Comparison of ENCODE assay signal across 12 cellular contexts in genomic region chr19:3932931-3933810, GRCh38. TPM values are rescaled to one million over a fixed set of nuclear protein-coding genes. Genes with fewer than 3 reads are reported as not detected.
DNase-seq lines count a peak whose midpoint lies in the region; FAIRE-seq and TF ChIP-seq lines count a peak whose summit lies in the region.
"Had no signal": no experiment of that assay in that cellular context is flagged by ENCODE, and none has a peak within 500 bp of the region (broad histone marks: within the 10 kb centered on the region; RNA-seq: fewer than 3 reads in every experiment).

Gene NMRK2 (plus strand): TSS chr19:3933069. CDS start chr19:3933672, 603 bp downstream.

- H3K27ac ChIP-seq in endothelial cell of umbilical vein (ENCODE audit: insufficient read depth, low read depth, low read length): no peak within 1 kb of the TSS
- H3K27ac ChIP-seq in colonic mucosa: no peak within 1 kb of the TSS
- H3K27ac ChIP-seq: neutrophil had no signal

- peak within 1 kb of the TSS; percentile 54 for H3K4me3 Mint-ChIP-seq in mesothelial cell of epicardium

- H3K9me1 ChIP-seq in endothelial cell of umbilical vein (replicated peaks; ENCODE audit: control insufficient read depth, extremely low read depth, insufficient read depth, low read length): no peaks in the 10 kb centered on the region

- H3K9me3 Mint-ChIP-seq in mesothelial cell of epicardium: no peaks in the 10 kb centered on the region

- dilution Hi-C loops in endothelial cell of umbilical vein (cut with MboI; ENCODE audit: extremely low pct_ligation_motif_present, low sequenced_read_pairs): no loop called here

- no peaks in the 10 kb centered on the region for H4K20me1 ChIP-seq in endothelial cell of umbilical vein (replicated peaks; ENCODE audit: control insufficient read depth, extremely low read depth, insufficient read depth, low read length)

- no peak within 1 kb of the TSS for H3K4me2 ChIP-seq in endothelial cell of umbilical vein (ENCODE audit: insufficient read depth, low read length)

- no peaks in the 10 kb centered on the region for H3K36me3 Mint-ChIP-seq in mesothelial cell of epicardium

- peak; percentile 12 for DNase-seq in stimulated activated CD4-positive, alpha-beta T cell treated with anti-CD3 and anti-CD28 coated beads, Interleukin-1b, Interleukin-23, amount 100 ng/mL, for 48 hours
- DNase-seq in stimulated activated CD4-positive, alpha-beta T cell treated with anti-CD3 and anti-CD28 coated beads, Interleukin-4, amount 100 ng/mL, for 4 hours: no peak
- DNase-seq in endothelial cell of umbilical vein (ENCODE audit: low read depth, low spot score): no peak
- DNase-seq in mesothelial cell of epicardium (ENCODE audit: low spot score in 2 of 2, unreplicated experiment in 2 of 2): no peak
- DNase-seq in HPDE6-E6E7 (ENCODE audit: extremely low spot score): no peak
- no peak for DNase-seq in colonic mucosa
- no peak for DNase-seq in HCEC 1CT
- DNase-seq in activated CD8-positive, alpha-beta memory T cell treated with anti-CD3 and anti-CD28 coated beads, Interleukin-2, amount 50 U/mL, for 48 hours: no peak
- DNase-seq: NCI-H510A treated with DMSO at 0.1 percent for 48 hours had no signal

- H3K4me1 ChIP-seq in endothelial cell of umbilical vein (ENCODE audit: control insufficient read depth, extremely low read depth, insufficient read depth, low read length): no peaks in the 10 kb centered on the region
- no peaks in the 10 kb centered on the region for H3K4me1 ChIP-seq in colonic mucosa

- FAIRE-seq in endothelial cell of umbilical vein (lab: Jason Lieb, UNC): no peak

- H2AFZ ChIP-seq in endothelial cell of umbilical vein (ENCODE audit: low read depth, low read length): no peak within 1 kb of the TSS

- CTCF ChIA-PET in endothelial cell of umbilical vein (lab: Charles Lee): interaction anchor here (0.8 to 1.8 kb wide), 2 partner anchors 80 to 111 kb away, joined by 3 to 4 read pairs; no protein-coding TSS in a partner anchor

- no peak within 1 kb of the TSS for H3K9ac ChIP-seq in endothelial cell of umbilical vein (replicated peaks; ENCODE audit: extremely low read depth, insufficient read depth, low read length)
- no peak within 1 kb of the TSS for H3K9ac ChIP-seq in colonic mucosa (ENCODE audit: low read depth in 2 of 2, low read length in 2 of 2)

- H3K4me3 ChIP-seq in endothelial cell of umbilical vein (replicated peaks in 1 of 3; ENCODE audit: insufficient read depth in 1 of 3, low read depth in 1 of 3, low read length in 3 of 3) (no peak within 1 kb of the TSS), colonic mucosa (no peak within 1 kb of the TSS)

- TF ChIP-seq POLR2A in endothelial cell of umbilical vein (IDR thresholded peaks at IDR 0.05; ENCODE audit: low read depth, low read length): no peak

- no peaks in the 10 kb centered on the region for H3K79me2 ChIP-seq in endothelial cell of umbilical vein (ENCODE audit: control insufficient read depth, insufficient read depth, low read length)

- TF ChIP-seq CTCF in endothelial cell of umbilical vein (IDR thresholded peaks at IDR 0.05; ENCODE audit: extremely low read depth in 1 of 2, insufficient read depth in 1 of 2, low read depth in 1 of 2, low read length in 2 of 2) (no peak), mesothelial cell of epicardium (IDR thresholded peaks at IDR 0.05; ENCODE audit: unreplicated experiment) (no peak), colonic mucosa (IDR thresholded peaks at IDR 0.05) (no peak)

- H3K36me3 ChIP-seq in endothelial cell of umbilical vein (ENCODE audit: control insufficient read depth in 2 of 2, extremely low read depth in 1 of 2, insufficient read depth in 2 of 2, low read length in 2 of 2) (no peaks in the 10 kb centered on the region), colonic mucosa (no peaks in the 10 kb centered on the region)
- H3K36me3 ChIP-seq: neutrophil had no signal

- peaks cover 31% of the 10 kb centered on the region for H3K27me3 Mint-ChIP-seq in mesothelial cell of epicardium (ENCODE audit: low read depth)

- no TSS peak for BruUV-seq in endothelial cell of umbilical vein (replicated peaks; lab: Mats Ljungman, UMichigan)

- intact Hi-C loops in endothelial cell of umbilical vein (cut with micrococcal nuclease) (no loop called here), colonic mucosa (cut with DNase I) (no loop called here)

- H3K27ac Mint-ChIP-seq in mesothelial cell of epicardium: no peak within 1 kb of the TSS

- H3K4me1 Mint-ChIP-seq in mesothelial cell of epicardium: peaks cover 2% of the 10 kb centered on the region

- no peaks in the 10 kb centered on the region for H3K9me3 ChIP-seq in endothelial cell of umbilical vein (replicated peaks; ENCODE audit: control insufficient read depth, insufficient read depth, low read length)
- no peaks in the 10 kb centered on the region for H3K9me3 ChIP-seq in colonic mucosa
- H3K9me3 ChIP-seq: neutrophil had no signal

- H3K27me3 ChIP-seq in endothelial cell of umbilical vein (ENCODE audit: control insufficient read depth in 2 of 2, insufficient read depth in 2 of 2, low read length in 2 of 2) (peaks cover 9 to 18% of the 10 kb centered on the region in 2 experiments), colonic mucosa (peaks cover 5% of the 10 kb centered on the region)

- POLR2A ChIA-PET in endothelial cell of umbilical vein (lab: Charles Lee): no interaction called here

TF ChIP-seq in endothelial cell of umbilical vein, 7 proteins besides CTCF, POLR2A, EP300 and RAD21:
- TF ChIP-seq FOS (IDR thresholded peaks at IDR 0.05; ENCODE audit: borderline replicate concordance, insufficient read depth, low read length): no peak
- TF ChIP-seq MYC (IDR thresholded peaks at IDR 0.05; ENCODE audit: low read depth, low read length): no peak
- no peak for TF ChIP-seq POLR2AphosphoS5 (IDR thresholded peaks at IDR 0.05; ENCODE audit: insufficient read depth, low read depth, low read length)
- peak; percentile 58 for TF ChIP-seq EZH2 (IDR thresholded peaks at IDR 0.05; ENCODE audit: borderline replicate concordance, low read depth, low read length, severe bottlenecking)
- no peak for TF ChIP-seq JUN (IDR thresholded peaks at IDR 0.05; ENCODE audit: borderline replicate concordance, insufficient read depth, insufficient read length, low read depth)
- TF ChIP-seq MAX (IDR thresholded peaks at IDR 0.05; ENCODE audit: insufficient read depth, insufficient read length): no peak
- TF ChIP-seq GATA2 (IDR thresholded peaks at IDR 0.05; ENCODE audit: insufficient read depth, insufficient read length, low read depth, low read length): no peak
TF ChIP-seq in endothelial cell of umbilical vein: peak in this region for 1.

RNA-seq across cellular contexts. Expression of gene NMRK2, which starts in this region (rescaled TPM):
- total RNA-seq in endothelial cell of umbilical vein (not detected in 2 replicates), mesothelial cell of epicardium (not detected in 3 replicates), colonic mucosa (under 1 TPM in 1 of 2 donors, not detected in 1; 0.27 TPM)
- not detected in 2 replicates for polyA plus RNA-seq in endothelial cell of umbilical vein
- polyA plus RNA-seq in endothelial cell of umbilical vein (2011; cell fraction: cytosol; rRNA removed): not detected in 2 replicates
- not detected in 2 replicates for polyA plus RNA-seq in endothelial cell of umbilical vein (2011; cell fraction: nucleus; rRNA removed)
- not detected in 2 replicates for polyA plus RNA-seq in endothelial cell of umbilical vein (2012)
- polyA minus RNA-seq in endothelial cell of umbilical vein: not detected in 2 replicates
- not detected for polyA minus RNA-seq in endothelial cell of umbilical vein (2011; cell fraction: cytosol; rRNA and poly(A)+ RNA removed)
- polyA minus RNA-seq in endothelial cell of umbilical vein (2011; cell fraction: nucleus; rRNA and poly(A)+ RNA removed): not detected in 2 replicates
- total RNA-seq: activated CD8-positive, alpha-beta memory T cell treated with anti-CD3 and anti-CD28 coated beads for 36 hours; ureter had no signal
